In genomic region chr13:43444085-43444484, GRCh38 we compare ENCODE assay signal across 2 cellular contexts.
TF ChIP-seq lines count a peak whose summit lies in the region.

No MANE protein-coding gene starts in this region.

TF ChIP-seq in IMR-90, 13 proteins besides CTCF, POLR2A, EP300 and RAD21:
- no peak for TF ChIP-seq BHLHE40 (IDR thresholded peaks at IDR 0.05; ENCODE audit: low read depth, low read length)
- no peak for TF ChIP-seq RFX5 (IDR thresholded peaks at IDR 0.05; ENCODE audit: low read depth, low read length)
- TF ChIP-seq MAZ (IDR thresholded peaks at IDR 0.05; ENCODE audit: borderline replicate concordance, low read depth, low read length), result no peak
- no peak for TF ChIP-seq NFE2L2 (IDR thresholded peaks at IDR 0.05; ENCODE audit: low read depth, low read length)
- TF ChIP-seq MAFK (IDR thresholded peaks at IDR 0.05; ENCODE audit: low read depth, low read length), result no peak
- TF ChIP-seq RCOR1 (IDR thresholded peaks at IDR 0.05; ENCODE audit: insufficient replicate concordance, low read length), result no peak
- no peak for TF ChIP-seq FOS (IDR thresholded peaks at IDR 0.05; ENCODE audit: low read depth, low read length)
- TF ChIP-seq SMC3 (IDR thresholded peaks at IDR 0.05; ENCODE audit: low read depth, low read length), result no peak
- no peak for TF ChIP-seq CHD1 (IDR thresholded peaks at IDR 0.05; ENCODE audit: low read depth, low read length)
- TF ChIP-seq MXI1 (IDR thresholded peaks at IDR 0.05; ENCODE audit: borderline replicate concordance, low read depth, low read length), result no peak
- TF ChIP-seq, protein P1, sequence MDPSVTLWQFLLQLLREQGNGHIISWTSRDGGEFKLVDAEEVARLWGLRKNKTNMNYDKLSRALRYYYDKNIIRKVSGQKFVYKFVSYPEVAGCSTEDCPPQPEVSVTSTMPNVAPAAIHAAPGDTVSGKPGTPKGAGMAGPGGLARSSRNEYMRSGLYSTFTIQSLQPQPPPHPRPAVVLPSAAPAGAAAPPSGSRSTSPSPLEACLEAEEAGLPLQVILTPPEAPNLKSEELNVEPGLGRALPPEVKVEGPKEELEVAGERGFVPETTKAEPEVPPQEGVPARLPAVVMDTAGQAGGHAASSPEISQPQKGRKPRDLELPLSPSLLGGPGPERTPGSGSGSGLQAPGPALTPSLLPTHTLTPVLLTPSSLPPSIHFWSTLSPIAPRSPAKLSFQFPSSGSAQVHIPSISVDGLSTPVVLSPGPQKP (IDR thresholded peaks at IDR 0.05; ENCODE audit: borderline replicate concordance, low read depth, low read length), result no peak
- TF ChIP-seq, protein P2, sequence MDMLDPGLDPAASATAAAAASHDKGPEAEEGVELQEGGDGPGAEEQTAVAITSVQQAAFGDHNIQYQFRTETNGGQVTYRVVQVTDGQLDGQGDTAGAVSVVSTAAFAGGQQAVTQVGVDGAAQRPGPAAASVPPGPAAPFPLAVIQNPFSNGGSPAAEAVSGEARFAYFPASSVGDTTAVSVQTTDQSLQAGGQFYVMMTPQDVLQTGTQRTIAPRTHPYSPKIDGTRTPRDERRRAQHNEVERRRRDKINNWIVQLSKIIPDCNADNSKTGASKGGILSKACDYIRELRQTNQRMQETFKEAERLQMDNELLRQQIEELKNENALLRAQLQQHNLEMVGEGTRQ (IDR thresholded peaks at IDR 0.05; ENCODE audit: low read depth, low read length), result no peak
- TF ChIP-seq CEBPB (IDR thresholded peaks at IDR 0.05; ENCODE audit: low read depth, low read length), result no peak

TF ChIP-seq in H1, 55 proteins besides CTCF, POLR2A, EP300 and RAD21:
- TF ChIP-seq, protein P3, sequence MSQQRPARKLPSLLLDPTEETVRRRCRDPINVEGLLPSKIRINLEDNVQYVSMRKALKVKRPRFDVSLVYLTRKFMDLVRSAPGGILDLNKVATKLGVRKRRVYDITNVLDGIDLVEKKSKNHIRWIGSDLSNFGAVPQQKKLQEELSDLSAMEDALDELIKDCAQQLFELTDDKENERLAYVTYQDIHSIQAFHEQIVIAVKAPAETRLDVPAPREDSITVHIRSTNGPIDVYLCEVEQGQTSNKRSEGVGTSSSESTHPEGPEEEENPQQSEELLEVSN (IDR thresholded peaks at IDR 0.05), result no peak
- TF ChIP-seq HDAC2 (IDR thresholded peaks at IDR 0.05; ENCODE audit: borderline replicate concordance in 1 of 2, low read depth in 2 of 2, low read length in 2 of 2) (no peak), TCF12 (IDR thresholded peaks at IDR 0.05; ENCODE audit: low read depth, low read length) (no peak), KDM1A (IDR thresholded peaks at IDR 0.05; ENCODE audit: borderline replicate concordance, low read length) (no peak), MAX (IDR thresholded peaks at IDR 0.05) (no peak), CEBPB (IDR thresholded peaks at IDR 0.05; ENCODE audit: low read depth, low read length) (no peak), JUND (IDR thresholded peaks at IDR 0.05; ENCODE audit: low read length) (no peak), TAF1 (IDR thresholded peaks at IDR 0.05; ENCODE audit: low read depth, low read length) (no peak), CTBP2 (IDR thresholded peaks at IDR 0.05; ENCODE audit: borderline replicate concordance, insufficient read depth, insufficient read length, low read length) (no peak), BACH1 (IDR thresholded peaks at IDR 0.05; ENCODE audit: low read length) (no peak), SIX5 (IDR thresholded peaks at IDR 0.05; ENCODE audit: low read depth, low read length) (no peak), SIRT6 (IDR thresholded peaks at IDR 0.05; ENCODE audit: low read length) (no peak), TBP (IDR thresholded peaks at IDR 0.05; ENCODE audit: low read depth, low read length) (no peak), PHF8 (conservative IDR thresholded peaks at IDR 0.05; ENCODE audit: low read depth, low read length) (no peak), JUN (IDR thresholded peaks at IDR 0.05; ENCODE audit: low read depth, low read length) (no peak), CHD7 (IDR thresholded peaks at IDR 0.05; ENCODE audit: insufficient replicate concordance, low read length) (no peak), HDAC6 (IDR thresholded peaks at IDR 0.05; ENCODE audit: low read depth, low read length) (no peak), EZH2 (IDR thresholded peaks at IDR 0.05; ENCODE audit: low read depth, low read length, severe bottlenecking) (no peak), RXRA (IDR thresholded peaks at IDR 0.05; ENCODE audit: insufficient read depth, low read depth, low read length) (no peak)
- TF ChIP-seq, protein P2 (IDR thresholded peaks at IDR 0.05; ENCODE audit: low read length), result no peak
TF ChIP-seq in H1: peak in this region for 0.
